ENCODE assay signal across 31 cellular contexts in genomic region chr4:144711685-144712456, GRCh38.
"Had no signal": no experiment of that assay in that cellular context is flagged by ENCODE, and none has a peak within 500 bp of the region (broad histone marks: within the 10 kb centered on the region; RNA-seq: fewer than 3 reads in every experiment).

No MANE protein-coding gene starts in this region.

- DNase-seq: activated CD4-positive, alpha-beta memory T cell treated with anti-CD3 and anti-CD28 coated beads for 36 hours; activated CD4-positive, alpha-beta T cell treated with anti-CD3 and anti-CD28 coated beads, Interleukin-2, amount 10 ng/mL, durations not matched to agents 24 days and 14 days; activated CD4-positive, CD25-positive, alpha-beta regulatory T cell treated with anti-CD3 and anti-CD28 coated beads, Interleukin-2, amount 50 U/mL, for 72 hours; activated CD8-positive, alpha-beta memory T cell treated with anti-CD3 and anti-CD28 coated beads, Interleukin-2, amount 50 U/mL, for 4 hours; activated effector memory CD4-positive, alpha-beta T cell treated with anti-CD3 and anti-CD28 coated beads, Interleukin-2, amount 50 U/mL, for 16 hours; activated naive CD4-positive, alpha-beta T cell treated with anti-CD3 and anti-CD28 coated beads for 36 hours; activated naive CD8-positive, alpha-beta T cell treated with anti-CD3 and anti-CD28 coated beads for 36 hours; activated T-cell treated with anti-CD3 and anti-CD28 coated beads, Interleukin-2, amount 50 U/mL, for 1 hour; central memory CD4-positive, alpha-beta T cell; dermis blood vessel endothelial cell; effector memory CD4-positive, alpha-beta T cell; erythroblast; gastrocnemius medialis; glutamatergic neuron; islet precursor cell; left colon; natural killer cell; occipital lobe; right cardiac atrium; stimulated activated CD4-positive, alpha-beta T cell treated with anti-CD3 and anti-CD28 coated beads, Interleukin-15, amount 100 ng/mL, for 24 hours; stimulated activated CD4-positive, alpha-beta T cell treated with anti-CD3 and anti-CD28 coated beads, Interleukin-2, amount 100 ng/mL, for 24 hours; stimulated activated naive B cell treated with anti-CD40 and anti-IgM and Interleukin-4, amounts not matched to agents 10 μg/mL and 1 μg/mL and 100 μg/mL, for 72 hours; stomach; T-helper 17 cell; T1000; testis; transverse colon; WERI-Rb-1 had no signal

- H3K4me1 Mint-ChIP-seq: activated CD4-positive, alpha-beta T cell treated with anti-CD3 and anti-CD28 coated beads, Interleukin-2, amount 10 ng/mL, durations not matched to agents 24 days and 14 days; activated naive CD8-positive, alpha-beta T cell treated with anti-CD3 and anti-CD28 coated beads for 36 hours; natural killer cell; T-helper 17 cell had no signal

- FAIRE-seq: urothelium cell line had no signal

- H2AFZ ChIP-seq: neural progenitor cell had no signal

- H3K9me3 Mint-ChIP-seq: activated CD4-positive, alpha-beta memory T cell treated with anti-CD3 and anti-CD28 coated beads for 36 hours; activated CD4-positive, alpha-beta T cell treated with anti-CD3 and anti-CD28 coated beads, Interleukin-2, amount 10 ng/mL, durations not matched to agents 24 days and 14 days; activated naive CD4-positive, alpha-beta T cell treated with anti-CD3 and anti-CD28 coated beads for 36 hours; activated naive CD8-positive, alpha-beta T cell treated with anti-CD3 and anti-CD28 coated beads for 36 hours; activated T-helper 1 cell treated with anti-CD3 and anti-CD28 coated beads, Interleukin-12 subunit alpha, Interleukin-12 subunit beta, Interleukin-2, Interleukin-4 antibody, amounts not matched to agents 30 ng/mL and 10 ng/mL and 1 ng/mL, durations not matched to agents 14 hours and 24 hours and 36 hours; natural killer cell; neural progenitor cell; stimulated activated naive B cell treated with anti-CD40 and anti-IgM and Interleukin-4, amounts not matched to agents 10 μg/mL and 1 μg/mL and 100 μg/mL, for 72 hours had no signal

- H3K4me2 ChIP-seq: neural progenitor cell had no signal

- H3K9ac ChIP-seq: neural progenitor cell had no signal

- H3K9me3 ChIP-seq: gastrocnemius medialis, stomach, testis, transverse colon had no signal

- H3K4me3 ChIP-seq: gastrocnemius medialis, neural progenitor cell, stomach, testis, transverse colon had no signal

- H3K4me3 Mint-ChIP-seq: activated CD4-positive, alpha-beta memory T cell treated with anti-CD3 and anti-CD28 coated beads for 36 hours; activated CD4-positive, alpha-beta T cell treated with anti-CD3 and anti-CD28 coated beads, Interleukin-2, amount 10 ng/mL, durations not matched to agents 24 days and 14 days; activated naive CD4-positive, alpha-beta T cell treated with anti-CD3 and anti-CD28 coated beads for 36 hours; activated naive CD8-positive, alpha-beta T cell treated with anti-CD3 and anti-CD28 coated beads for 36 hours; activated T-helper 1 cell treated with anti-CD3 and anti-CD28 coated beads, Interleukin-12 subunit alpha, Interleukin-12 subunit beta, Interleukin-2, Interleukin-4 antibody, amounts not matched to agents 30 ng/mL and 10 ng/mL and 1 ng/mL, durations not matched to agents 14 hours and 24 hours and 36 hours; natural killer cell; neural progenitor cell; stimulated activated naive B cell treated with anti-CD40 and anti-IgM and Interleukin-4, amounts not matched to agents 10 μg/mL and 1 μg/mL and 100 μg/mL, for 72 hours; T-helper 17 cell had no signal

- H3K4me1 ChIP-seq: stomach, testis had no signal

- H3K27ac ChIP-seq: gastrocnemius medialis, neural progenitor cell, stomach, testis, transverse colon, WERI-Rb-1 had no signal

- H3K27me3 Mint-ChIP-seq: activated CD4-positive, alpha-beta memory T cell treated with anti-CD3 and anti-CD28 coated beads for 36 hours; stimulated activated naive B cell treated with anti-CD40 and anti-IgM and Interleukin-4, amounts not matched to agents 10 μg/mL and 1 μg/mL and 100 μg/mL, for 72 hours; T-helper 17 cell had no signal

- H3K27ac Mint-ChIP-seq: activated CD4-positive, alpha-beta memory T cell treated with anti-CD3 and anti-CD28 coated beads for 36 hours; activated CD4-positive, alpha-beta T cell treated with anti-CD3 and anti-CD28 coated beads, Interleukin-2, amount 10 ng/mL, durations not matched to agents 24 days and 14 days; activated naive CD4-positive, alpha-beta T cell treated with anti-CD3 and anti-CD28 coated beads for 36 hours; activated naive CD8-positive, alpha-beta T cell treated with anti-CD3 and anti-CD28 coated beads for 36 hours; activated T-helper 1 cell treated with anti-CD3 and anti-CD28 coated beads, Interleukin-12 subunit alpha, Interleukin-12 subunit beta, Interleukin-2, Interleukin-4 antibody, amounts not matched to agents 30 ng/mL and 10 ng/mL and 1 ng/mL, durations not matched to agents 14 hours and 24 hours and 36 hours; natural killer cell; neural progenitor cell; stimulated activated naive B cell treated with anti-CD40 and anti-IgM and Interleukin-4, amounts not matched to agents 10 μg/mL and 1 μg/mL and 100 μg/mL, for 72 hours; T-helper 17 cell had no signal

- H3K36me3 ChIP-seq: gastrocnemius medialis, neural progenitor cell, stomach, transverse colon, WERI-Rb-1 had no signal

- H3K36me3 Mint-ChIP-seq: activated CD4-positive, alpha-beta memory T cell treated with anti-CD3 and anti-CD28 coated beads for 36 hours; activated naive CD8-positive, alpha-beta T cell treated with anti-CD3 and anti-CD28 coated beads for 36 hours; natural killer cell; neural progenitor cell; stimulated activated naive B cell treated with anti-CD40 and anti-IgM and Interleukin-4, amounts not matched to agents 10 μg/mL and 1 μg/mL and 100 μg/mL, for 72 hours had no signal

- ATAC-seq: gastrocnemius medialis; left colon; natural killer cell; right cardiac atrium; stimulated activated naive B cell treated with anti-CD40 and anti-IgM and Interleukin-4, amounts not matched to agents 10 μg/mL and 1 μg/mL and 100 μg/mL, for 72 hours; T-helper 17 cell had no signal

- H3K27me3 ChIP-seq: gastrocnemius medialis, neural progenitor cell, stomach, testis, transverse colon had no signal
